ENCODE assay signal across 9 cellular contexts in genomic region chr14:101595887-101596721, GRCh38. TPM values are rescaled to one million over a fixed set of nuclear protein-coding genes. Genes with fewer than 3 reads are reported as not detected.
DNase-seq lines count a peak whose midpoint lies in the region; ATAC-seq and TF ChIP-seq lines count a peak whose summit lies in the region.
"Had no signal": no experiment of that assay in that cellular context is flagged by ENCODE, and none has a peak within 500 bp of the region (broad histone marks: within the 10 kb centered on the region; RNA-seq: fewer than 3 reads in every experiment).

No MANE protein-coding gene starts in this region.

- no peak overlapping the region for H3K4me3 ChIP-seq in esophagus muscularis mucosa
- H3K4me3 ChIP-seq in WERI-Rb-1 (ENCODE audit: low read depth, low read length), result no peak overlapping the region
- H3K4me3 ChIP-seq: lower lobe of right lung had no signal

- peaks cover 26% of the 10 kb centered on the region for H3K4me1 Mint-ChIP-seq in activated CD4-positive, alpha-beta T cell treated with anti-CD3 and anti-CD28 coated beads, Interleukin-2, amount 10 ng/mL, durations not matched to agents 24 days and 14 days

- no peaks in the 10 kb centered on the region for H3K4me1 ChIP-seq in esophagus muscularis mucosa

- TF ChIP-seq EP300 in esophagus muscularis mucosa (IDR thresholded peaks at IDR 0.05), result no peak

- H3K27ac Mint-ChIP-seq in activated CD4-positive, alpha-beta T cell treated with anti-CD3 and anti-CD28 coated beads, Interleukin-2, amount 10 ng/mL, durations not matched to agents 24 days and 14 days, result peak overlapping the region; percentile 87

- H3K9me3 Mint-ChIP-seq in activated CD4-positive, alpha-beta T cell treated with anti-CD3 and anti-CD28 coated beads, Interleukin-2, amount 10 ng/mL, durations not matched to agents 24 days and 14 days, result peaks cover 22% of the 10 kb centered on the region

- no peak for TF ChIP-seq POLR2A in esophagus muscularis mucosa (IDR thresholded peaks at IDR 0.05; ENCODE audit: low read depth)

- H3K27me3 Mint-ChIP-seq in activated CD4-positive, alpha-beta T cell treated with anti-CD3 and anti-CD28 coated beads, Interleukin-2, amount 10 ng/mL, durations not matched to agents 24 days and 14 days, result peaks cover 2% of the 10 kb centered on the region

- H3K27ac ChIP-seq in esophagus muscularis mucosa (replicated peaks in 1 of 4) (no peak overlapping the region), WERI-Rb-1 (no peak overlapping the region)
- H3K27ac ChIP-seq: lower lobe of right lung had no signal

- H3K36me3 Mint-ChIP-seq in activated CD4-positive, alpha-beta T cell treated with anti-CD3 and anti-CD28 coated beads, Interleukin-2, amount 10 ng/mL, durations not matched to agents 24 days and 14 days (ENCODE audit: low read depth), result peaks cover 10% of the 10 kb centered on the region

- H3K36me3 ChIP-seq in esophagus muscularis mucosa (no peaks in the 10 kb centered on the region), WERI-Rb-1 (no peaks in the 10 kb centered on the region)
- H3K36me3 ChIP-seq: lower lobe of right lung had no signal

- DNase-seq in NOMO-1 treated with dmso at 0.1 percent for 144 hours (lab: John Stamatoyannopoulos, UW; ENCODE audit: unreplicated experiment), result peak; percentile 2
- no peak for DNase-seq in NOMO-1 treated with DMSO at 0.1 percent for 48 hours (lab: John Stamatoyannopoulos, UW; ENCODE audit: unreplicated experiment)
- peak; percentile 69 for DNase-seq in activated CD4-positive, alpha-beta T cell treated with anti-CD3 and anti-CD28 coated beads, Interleukin-2, amount 10 ng/mL, durations not matched to agents 24 days and 14 days
- peak; percentile 45 for DNase-seq in esophagus muscularis mucosa (ENCODE audit: extremely low spot score)
- peak; percentile 19 for DNase-seq in stimulated activated CD8-positive, alpha-beta memory T cell treated with anti-CD3 and anti-CD28 coated beads, Interleukin-4, amount 100 ng/mL, for 24 hours (ENCODE audit: low read depth)
- no peak for DNase-seq in WERI-Rb-1
- DNase-seq in amygdala (lab: John Stamatoyannopoulos, UW), result no peak
- DNase-seq: lower lobe of right lung had no signal

- peak overlapping the region; percentile 61 for H3K4me3 Mint-ChIP-seq in activated CD4-positive, alpha-beta T cell treated with anti-CD3 and anti-CD28 coated beads, Interleukin-2, amount 10 ng/mL, durations not matched to agents 24 days and 14 days

- TF ChIP-seq CTCF in esophagus muscularis mucosa (IDR thresholded peaks at IDR 0.05), result no peak
- TF ChIP-seq CTCF in WERI-Rb-1 (IDR thresholded peaks at IDR 0.05; ENCODE audit: low read depth, low read length), result no peak

- no peak for ATAC-seq in GM19463 (IDR thresholded peaks at IDR 0.05; ENCODE audit: unreplicated experiment)

- WGBS in esophagus muscularis mucosa, result 78% methylated on average over 5 of the region's 8 CpGs

- H3K9me3 ChIP-seq in esophagus muscularis mucosa (peaks cover 0 to 15% (median 3%) of the 10 kb centered on the region in 4 donors), WERI-Rb-1 (ENCODE audit: severe bottlenecking) (peaks cover 27% of the 10 kb centered on the region)
- H3K9me3 ChIP-seq: lower lobe of right lung had no signal

- H3K27me3 ChIP-seq in esophagus muscularis mucosa (peaks cover 0 to 3% (median 0%) of the 10 kb centered on the region in 4 donors), WERI-Rb-1 (ENCODE audit: insufficient read depth, low read depth, severe bottlenecking) (peaks cover 86% of the 10 kb centered on the region)

- intact Hi-C loops in activated CD4-positive, alpha-beta T cell treated with anti-CD3 and anti-CD28 coated beads, Interleukin-2, amount 10 ng/mL, durations not matched to agents 24 days and 14 days (cut with micrococcal nuclease), result no loop called here
- intact Hi-C loops in esophagus muscularis mucosa (cut with DNase I), result no loop called here

RNA-seq across cellular contexts. Expression of gene DIO3, which starts 34.8 kb away (rescaled TPM):
- total RNA-seq in activated CD4-positive, alpha-beta T cell treated with anti-CD3 and anti-CD28 coated beads, Interleukin-2, amount 10 ng/mL, durations not matched to agents 24 days and 14 days, result not detected in 2 replicates
- total RNA-seq in esophagus muscularis mucosa, result 1 to 10 TPM in 3 of 4 donors, under 1 TPM in 1; 0.99 to 1.7 (median 1.2) TPM

Comparison
In these comparisons a context has a peak if more than half of its experiments do, and no peak if none do; other contexts are left out.
1. DNase-seq: peak in NOMO-1 treated with dmso at 0.1 percent for 144 hours (single experiment), activated CD4-positive, alpha-beta T cell treated with anti-CD3 and anti-CD28 coated beads, Interleukin-2, amount 10 ng/mL, durations not matched to agents 24 days and 14 days (single experiment), esophagus muscularis mucosa (single experiment) and stimulated activated CD8-positive, alpha-beta memory T cell treated with anti-CD3 and anti-CD28 coated beads, Interleukin-4, amount 100 ng/mL, for 24 hours (single experiment); none in NOMO-1 treated with DMSO at 0.1 percent for 48 hours (single experiment), WERI-Rb-1 (single experiment) and amygdala (0 of 56).